In the genomic region with DNA sequence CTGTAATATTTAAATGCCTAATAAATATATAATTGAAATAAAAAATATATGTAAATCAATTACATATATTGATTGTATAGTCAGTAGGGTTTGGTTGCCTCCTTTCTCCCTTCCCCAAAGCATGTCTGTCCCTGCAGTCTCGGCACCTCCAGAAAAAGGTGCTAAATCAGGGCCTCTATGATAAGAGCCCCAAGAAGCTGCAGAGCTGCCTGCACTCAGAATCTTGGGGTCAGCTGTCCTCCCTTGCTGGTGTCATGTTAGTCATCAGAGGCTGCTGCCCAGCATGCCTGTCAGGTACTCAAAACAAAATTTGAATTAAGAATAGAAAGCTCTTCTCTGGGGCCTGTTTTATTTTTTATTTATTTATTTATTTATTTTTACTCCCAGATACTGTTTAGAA, we compare ENCODE assay signal across 37 cellular contexts.
"Had no signal": no experiment of that assay in that cellular context is flagged by ENCODE, and none has a peak within 500 bp of the region (broad histone marks: within the 10 kb centered on the region; RNA-seq: fewer than 3 reads in every experiment).

No MANE protein-coding gene starts in this region.

- H3K4me1 ChIP-seq: body of pancreas, breast epithelium had no signal

- H3K27ac Mint-ChIP-seq: activated B cell treated with CpG ODN at 0.5 μM for 24 hours; activated CD4-positive, alpha-beta memory T cell treated with anti-CD3 and anti-CD28 coated beads for 36 hours; activated CD4-positive, alpha-beta T cell treated with anti-CD3 and anti-CD28 coated beads, Interleukin-2, amount 10 ng/mL, durations not matched to agents 24 days and 14 days; activated CD8-positive, alpha-beta T cell treated with anti-CD3 and anti-CD28 coated beads for 36 hours; activated naive CD4-positive, alpha-beta T cell treated with anti-CD3 and anti-CD28 coated beads for 36 hours; activated naive CD4-positive, alpha-beta T cell treated with anti-CD3 and anti-CD28 coated beads, Interleukin-2, amount 50 U/mL, for 72 hours; activated naive CD8-positive, alpha-beta T cell treated with anti-CD3 and anti-CD28 coated beads for 36 hours; activated T-cell treated with anti-CD3 and anti-CD28 coated beads, Interleukin-2, amount 50 U/mL, for 72 hours; activated T-helper 1 cell treated with anti-CD3 and anti-CD28 coated beads, Interleukin-12 subunit alpha, Interleukin-12 subunit beta, Interleukin-2, Interleukin-4 antibody, amounts not matched to agents 30 ng/mL and 10 ng/mL and 1 ng/mL, durations not matched to agents 14 hours and 24 hours and 36 hours; activated T-helper 17 cell treated with anti-CD3 and anti-CD28 coated beads, Interleukin-2, amount 50 U/mL, for 72 hours; T-helper 1 cell treated with Interleukin-12 subunit alpha and Interleukin-12 subunit beta and Interleukin-4 antibody, amounts not matched to agents 30 μg/mL and 1 μg/mL, for 36 hours; T-helper 2 cell treated with Interferon-gamma antibody and Interleukin-4, amounts not matched to agents 5 μg/mL and 100 μg/mL, for 36 hours had no signal

- H3K27ac ChIP-seq: adrenal gland, body of pancreas, brain microvascular endothelial cell, breast epithelium, VCaP had no signal

- H3K4me1 Mint-ChIP-seq: activated naive CD8-positive, alpha-beta T cell treated with anti-CD3 and anti-CD28 coated beads for 36 hours had no signal

- H3K36me3 Mint-ChIP-seq: activated CD4-positive, alpha-beta memory T cell treated with anti-CD3 and anti-CD28 coated beads for 36 hours; activated naive CD8-positive, alpha-beta T cell treated with anti-CD3 and anti-CD28 coated beads for 36 hours had no signal

- DNase-seq: activated B cell treated with CpG ODN at 0.5 μM for 24 hours; activated CD4-positive, alpha-beta memory T cell treated with anti-CD3 and anti-CD28 coated beads for 36 hours; activated CD4-positive, alpha-beta T cell treated with anti-CD3 and anti-CD28 coated beads for 4 hours; activated CD4-positive, alpha-beta T cell treated with anti-CD3 and anti-CD28 coated beads, Interleukin-2, amount 10 ng/mL, durations not matched to agents 24 days and 14 days; activated CD4-positive, alpha-beta T cell treated with anti-CD3 and anti-CD28 coated beads, Interleukin-2, amount 50 U/mL, for 1 hour; activated CD4-positive, alpha-beta T cell treated with anti-CD3 and anti-CD28 coated beads, Interleukin-2, amount 50 U/mL, for 4 hours; activated CD4-positive, CD25-positive, alpha-beta regulatory T cell treated with anti-CD3 and anti-CD28 coated beads, Interleukin-2, amount 50 U/mL, for 72 hours; activated CD8-positive, alpha-beta memory T cell treated with anti-CD3 and anti-CD28 coated beads, Interleukin-2, amount 50 U/mL, for 4 hours; activated CD8-positive, alpha-beta T cell treated with anti-CD3 and anti-CD28 coated beads for 36 hours; activated effector memory CD4-positive, alpha-beta T cell treated with anti-CD3 and anti-CD28 coated beads, Interleukin-2, amount 50 U/mL, for 16 hours; activated gamma-delta T cell treated with Interleukin-2 at 50 U/mL for 16 hours; activated naive CD4-positive, alpha-beta T cell; activated naive CD4-positive, alpha-beta T cell treated with anti-CD3 and anti-CD28 coated beads for 36 hours; activated naive CD4-positive, alpha-beta T cell treated with anti-CD3 and anti-CD28 coated beads, Interleukin-2, amount 50 U/mL, for 16 hours; activated naive CD8-positive, alpha-beta T cell treated with anti-CD3 and anti-CD28 coated beads for 36 hours; activated T-cell treated with anti-CD3 and anti-CD28 coated beads for 4 hours; activated T-cell treated with anti-CD3 and anti-CD28 coated beads, Interleukin-2, amount 50 U/mL, for 1 hour; activated T-cell treated with anti-CD3 and anti-CD28 coated beads, Interleukin-2, amount 50 U/mL, for 4 hours; activated T-cell treated with anti-CD3 and anti-CD28 coated beads, Interleukin-2, amount 50 U/mL, for 72 hours; amniotic stem cell; aorta; body of pancreas; brain microvascular endothelial cell; central memory CD4-positive, alpha-beta T cell; T-helper 1 cell; T-helper 2 cell; T-helper 9 cell had no signal

- H3K36me3 ChIP-seq: adrenal gland, brain microvascular endothelial cell, breast epithelium had no signal

- FAIRE-seq: astrocyte, TTC549 had no signal

- H3K9me3 Mint-ChIP-seq: activated B cell treated with CpG ODN at 0.5 μM for 24 hours; activated CD4-positive, alpha-beta memory T cell treated with anti-CD3 and anti-CD28 coated beads for 36 hours; activated CD4-positive, alpha-beta T cell treated with anti-CD3 and anti-CD28 coated beads, Interleukin-2, amount 10 ng/mL, durations not matched to agents 24 days and 14 days; activated CD8-positive, alpha-beta T cell treated with anti-CD3 and anti-CD28 coated beads for 36 hours; activated naive CD4-positive, alpha-beta T cell treated with anti-CD3 and anti-CD28 coated beads for 36 hours; activated naive CD4-positive, alpha-beta T cell treated with anti-CD3 and anti-CD28 coated beads, Interleukin-2, amount 50 U/mL, for 72 hours; activated naive CD8-positive, alpha-beta T cell treated with anti-CD3 and anti-CD28 coated beads for 36 hours; activated T-cell treated with anti-CD3 and anti-CD28 coated beads, Interleukin-2, amount 50 U/mL, for 4 hours; activated T-cell treated with anti-CD3 and anti-CD28 coated beads, Interleukin-2, amount 50 U/mL, for 72 hours; activated T-helper 1 cell treated with anti-CD3 and anti-CD28 coated beads, Interleukin-12 subunit alpha, Interleukin-12 subunit beta, Interleukin-2, Interleukin-4 antibody, amounts not matched to agents 30 ng/mL and 10 ng/mL and 1 ng/mL, durations not matched to agents 14 hours and 24 hours and 36 hours; activated T-helper 17 cell treated with anti-CD3 and anti-CD28 coated beads, Interleukin-2, amount 50 U/mL, for 72 hours; T-helper 1 cell treated with Interleukin-12 subunit alpha and Interleukin-12 subunit beta and Interleukin-4 antibody, amounts not matched to agents 30 μg/mL and 1 μg/mL, for 36 hours; T-helper 2 cell treated with Interferon-gamma antibody and Interleukin-4, amounts not matched to agents 5 μg/mL and 100 μg/mL, for 36 hours had no signal

- H3K9me3 ChIP-seq: adrenal gland, body of pancreas, breast epithelium had no signal

- H3K27me3 ChIP-seq: body of pancreas, brain microvascular endothelial cell had no signal

- H3K4me3 Mint-ChIP-seq: activated B cell treated with CpG ODN at 0.5 μM for 24 hours; activated CD4-positive, alpha-beta memory T cell treated with anti-CD3 and anti-CD28 coated beads for 36 hours; activated CD4-positive, alpha-beta T cell treated with anti-CD3 and anti-CD28 coated beads, Interleukin-2, amount 10 ng/mL, durations not matched to agents 24 days and 14 days; activated CD8-positive, alpha-beta T cell treated with anti-CD3 and anti-CD28 coated beads for 36 hours; activated naive CD4-positive, alpha-beta T cell treated with anti-CD3 and anti-CD28 coated beads for 36 hours; activated naive CD8-positive, alpha-beta T cell treated with anti-CD3 and anti-CD28 coated beads for 36 hours; activated T-cell treated with anti-CD3 and anti-CD28 coated beads, Interleukin-2, amount 50 U/mL, for 4 hours; activated T-cell treated with anti-CD3 and anti-CD28 coated beads, Interleukin-2, amount 50 U/mL, for 72 hours; activated T-helper 1 cell treated with anti-CD3 and anti-CD28 coated beads, Interleukin-12 subunit alpha, Interleukin-12 subunit beta, Interleukin-2, Interleukin-4 antibody, amounts not matched to agents 30 ng/mL and 10 ng/mL and 1 ng/mL, durations not matched to agents 14 hours and 24 hours and 36 hours; activated T-helper 17 cell treated with anti-CD3 and anti-CD28 coated beads, Interleukin-2, amount 50 U/mL, for 72 hours; T-helper 1 cell treated with Interleukin-12 subunit alpha and Interleukin-12 subunit beta and Interleukin-4 antibody, amounts not matched to agents 30 μg/mL and 1 μg/mL, for 36 hours; T-helper 2 cell treated with Interferon-gamma antibody and Interleukin-4, amounts not matched to agents 5 μg/mL and 100 μg/mL, for 36 hours had no signal

- ATAC-seq: activated CD8-positive, alpha-beta T cell treated with anti-CD3 and anti-CD28 coated beads for 36 hours; activated naive CD4-positive, alpha-beta T cell treated with anti-CD3 and anti-CD28 coated beads, Interleukin-2, amount 50 U/mL, for 72 hours; activated T-cell treated with anti-CD3 and anti-CD28 coated beads, Interleukin-2, amount 50 U/mL, for 4 hours; activated T-cell treated with anti-CD3 and anti-CD28 coated beads, Interleukin-2, amount 50 U/mL, for 72 hours; activated T-helper 17 cell treated with anti-CD3 and anti-CD28 coated beads, Interleukin-2, amount 50 U/mL, for 72 hours; body of pancreas had no signal

- H3K4me3 ChIP-seq: adrenal gland, body of pancreas, breast epithelium had no signal
